Comparison of ENCODE assay signal across 8 cellular contexts in the genomic region with DNA sequence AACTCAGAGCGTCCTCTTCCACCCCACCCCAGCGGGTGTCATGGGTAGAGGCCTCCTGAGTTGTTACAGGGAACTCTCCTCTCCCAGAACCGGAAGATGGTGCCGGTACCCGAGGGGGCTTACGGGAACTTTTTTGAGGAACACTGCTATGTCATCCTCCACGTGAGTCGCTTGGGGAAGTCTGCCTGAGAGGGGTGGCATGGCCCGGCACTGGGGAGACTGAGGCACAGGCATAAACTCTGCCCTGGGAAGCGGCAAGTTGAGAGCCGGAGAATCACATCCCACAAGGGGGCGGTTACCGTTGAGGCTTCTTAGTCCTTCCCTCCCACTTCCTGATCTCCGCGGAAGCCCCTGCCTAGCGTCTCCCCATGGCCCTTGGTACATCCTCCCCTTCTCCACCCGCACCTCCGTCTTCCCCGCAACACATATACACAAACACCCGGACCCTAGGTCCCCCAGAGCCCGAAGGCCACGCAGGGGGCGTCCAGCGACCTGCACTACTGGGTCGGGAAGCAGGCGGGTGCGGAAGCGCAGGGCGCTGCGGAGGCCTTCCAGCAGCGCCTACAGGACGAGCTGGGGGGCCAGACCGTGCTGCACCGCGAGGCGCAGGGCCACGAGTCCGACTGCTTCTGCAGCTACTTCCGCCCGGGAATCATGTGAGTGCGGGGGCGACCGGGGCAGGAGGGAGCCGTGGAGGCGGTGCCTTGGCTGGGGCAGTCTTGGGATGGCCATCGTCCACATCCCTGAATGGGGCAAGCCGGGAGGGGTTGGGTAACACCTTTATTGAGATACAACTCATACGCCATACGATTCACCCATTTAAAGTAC. TPM values are rescaled to one million over a fixed set of nuclear protein-coding genes. Genes with fewer than 3 reads are reported as not detected.
DNase-seq lines count a peak whose midpoint lies in the region; ATAC-seq, FAIRE-seq and TF ChIP-seq lines count a peak whose summit lies in the region.

No MANE protein-coding gene starts in this region.

- H3K36me3 Mint-ChIP-seq in activated T-cell treated with anti-CD3 and anti-CD28 coated beads, Interleukin-2, amount 50 U/mL, for 24 hours (ENCODE audit: low read depth) = peaks cover 42% of the 10 kb centered on the region
- no peaks in the 10 kb centered on the region for H3K36me3 Mint-ChIP-seq in natural killer cell

- H3K4me1 Mint-ChIP-seq in activated T-cell treated with anti-CD3 and anti-CD28 coated beads, Interleukin-2, amount 50 U/mL, for 24 hours (ENCODE audit: low read depth) = peaks cover 54% of the 10 kb centered on the region
- H3K4me1 Mint-ChIP-seq in natural killer cell = peaks cover 46 to 54% of the 10 kb centered on the region in 2 donors
- peaks cover 58% of the 10 kb centered on the region for H3K4me1 Mint-ChIP-seq in stimulated activated naive CD8-positive, alpha-beta T cell treated with anti-CD3 and anti-CD28 coated beads, Interleukin-15, amount 100 ng/mL, for 72 hours

- TF ChIP-seq POLR2A in GM12891 (IDR thresholded peaks at IDR 0.05; ENCODE audit: low read depth, low read length) = peak; percentile 74; the same call in 1 of the 2 replicates

- peak overlapping the region; percentile 97 for H3K27ac Mint-ChIP-seq in activated T-cell treated with anti-CD3 and anti-CD28 coated beads, Interleukin-2, amount 50 U/mL, for 24 hours
- peak overlapping the region; percentile 82 to 96 for H3K27ac Mint-ChIP-seq in natural killer cell
- H3K27ac Mint-ChIP-seq in stimulated activated naive CD8-positive, alpha-beta T cell treated with anti-CD3 and anti-CD28 coated beads, Interleukin-15, amount 100 ng/mL, for 72 hours = peak overlapping the region; percentile 93 to 99

- intact Hi-C loops in natural killer cell (cut with micrococcal nuclease) = no loop called here

- H3K9me3 Mint-ChIP-seq in activated T-cell treated with anti-CD3 and anti-CD28 coated beads, Interleukin-2, amount 50 U/mL, for 24 hours = no peaks in the 10 kb centered on the region
- no peaks in the 10 kb centered on the region for H3K9me3 Mint-ChIP-seq in natural killer cell
- H3K9me3 Mint-ChIP-seq in stimulated activated naive CD8-positive, alpha-beta T cell treated with anti-CD3 and anti-CD28 coated beads, Interleukin-15, amount 100 ng/mL, for 72 hours = no peaks in the 10 kb centered on the region

- DNase-seq in GM12891 (ENCODE audit: insufficient read length, low spot score) (peak; percentile 59), NOMO-1 (lab: John Stamatoyannopoulos, UW; ENCODE audit: unreplicated experiment in 2 of 2) (peak; percentile 70 to 81), fibroblast of gingiva (ENCODE audit: low read depth) (peak; percentile 84), natural killer cell (peak; percentile 53), NCI-H446 treated with DMSO at 0.1 percent for 48 hours (lab: John Stamatoyannopoulos, UW) (no peak)
- DNase-seq in activated T-cell treated with anti-CD3 and anti-CD28 coated beads, Interleukin-2, amount 50 U/mL, for 24 hours = peak; percentile 88
- peak; percentile 59 to 78 for DNase-seq in stimulated activated naive CD8-positive, alpha-beta T cell treated with anti-CD3 and anti-CD28 coated beads, Interleukin-15, amount 100 ng/mL, for 72 hours

- peak overlapping the region; percentile 93 for H3K4me3 Mint-ChIP-seq in activated T-cell treated with anti-CD3 and anti-CD28 coated beads, Interleukin-2, amount 50 U/mL, for 24 hours
- peak overlapping the region; percentile 91 for H3K4me3 Mint-ChIP-seq in natural killer cell
- peak overlapping the region; percentile 90 to 97 for H3K4me3 Mint-ChIP-seq in stimulated activated naive CD8-positive, alpha-beta T cell treated with anti-CD3 and anti-CD28 coated beads, Interleukin-15, amount 100 ng/mL, for 72 hours

- ATAC-seq in HG02610 (IDR thresholded peaks at IDR 0.05; ENCODE audit: unreplicated experiment) = peak; percentile 60
- ATAC-seq in natural killer cell = peak; percentile 48 to 61 (median 49)
- ATAC-seq in stimulated activated naive CD8-positive, alpha-beta T cell treated with anti-CD3 and anti-CD28 coated beads, Interleukin-15, amount 100 ng/mL, for 72 hours = peak; percentile 76

- no peaks in the 10 kb centered on the region for H3K27me3 Mint-ChIP-seq in activated T-cell treated with anti-CD3 and anti-CD28 coated beads, Interleukin-2, amount 50 U/mL, for 24 hours
- H3K27me3 Mint-ChIP-seq in natural killer cell (ENCODE audit: low read depth in 2 of 2) = no peaks in the 10 kb centered on the region
- no peaks in the 10 kb centered on the region for H3K27me3 Mint-ChIP-seq in stimulated activated naive CD8-positive, alpha-beta T cell treated with anti-CD3 and anti-CD28 coated beads, Interleukin-15, amount 100 ng/mL, for 72 hours

- TF ChIP-seq CTCF in natural killer cell (IDR thresholded peaks at IDR 0.05) = no peak

- FAIRE-seq in GM12891 (lab: Jason Lieb, UNC) = peak; percentile 96

TF ChIP-seq in GM12891, 5 proteins besides CTCF, POLR2A, EP300 and RAD21:
- TF ChIP-seq POLR2AphosphoS5 (IDR thresholded peaks at IDR 0.05; ENCODE audit: low read depth, low read length) (peak; percentile 82), SPI1 (IDR thresholded peaks at IDR 0.05; ENCODE audit: low read depth, low read length) (peak; percentile 55), POU2F2 (IDR thresholded peaks at IDR 0.05; ENCODE audit: low read depth, low read length) (no peak), TAF1 (IDR thresholded peaks at IDR 0.05; ENCODE audit: low read depth, low read length) (peak; percentile 71)

RNA-seq across cellular contexts. Expression of a gene that starts 3.4 kb away (rescaled TPM):
- polyA plus RNA-seq in GM12891 (2012; ENCODE audit: low read depth, missing spikeins) = 3.5 TPM
- total RNA-seq in natural killer cell = 10 to 100 TPM; 25.6 to 27.8 (median 26.9) TPM

RNA-seq across cellular contexts. Expression of a gene that starts 35.4 kb away (rescaled TPM):
- polyA plus RNA-seq in GM12891 (2012; ENCODE audit: low read depth, missing spikeins) = 2.2 TPM
- 10 to 100 TPM; 27.7 to 38.1 (median 29.4) TPM for total RNA-seq in natural killer cell

RNA-seq across cellular contexts. Expression of a gene that starts 45.0 kb away (rescaled TPM):
- polyA plus RNA-seq in GM12891 (2012; ENCODE audit: low read depth, missing spikeins) = 0.08 TPM
- 1 to 10 TPM; 6.1 to 7.5 (median 7.0) TPM for total RNA-seq in natural killer cell
